Comparison of ENCODE assay signal across 9 cellular contexts in genomic region chr14:92973265-92973797, GRCh38. TPM values are rescaled to one million over a fixed set of nuclear protein-coding genes. Genes with fewer than 3 reads are reported as not detected.
DNase-seq lines count a peak whose midpoint lies in the region; ATAC-seq and TF ChIP-seq lines count a peak whose summit lies in the region.
"Had no signal": no experiment of that assay in that cellular context is flagged by ENCODE, and none has a peak within 500 bp of the region (broad histone marks: within the 10 kb centered on the region; RNA-seq: fewer than 3 reads in every experiment).

No MANE protein-coding gene starts in this region.

- H3K9me3 ChIP-seq in adrenal gland (replicated peaks in 1 of 3), result peaks cover 0 to 2% (median 0%) of the 10 kb centered on the region in 3 donors

- no peaks in the 10 kb centered on the region for H3K27me3 ChIP-seq in adrenal gland
- H3K27me3 ChIP-seq in rectal smooth muscle tissue (ENCODE audit: control insufficient read depth, insufficient read depth, low read length), result no peaks in the 10 kb centered on the region

- peak; percentile 85 to 89 for ATAC-seq in left cardiac atrium
- no peak for ATAC-seq in GM19395 (IDR thresholded peaks at IDR 0.05; ENCODE audit: unreplicated experiment)
- ATAC-seq: activated naive CD4-positive, alpha-beta T cell treated with anti-CD3 and anti-CD28 coated beads, Interleukin-2, amount 50 U/mL, for 72 hours had no signal

- WGBS in adrenal gland, 4 donors, result 62 to 76% (median 69%) methylated on average over 9 to 12 of the region's 12 CpGs

- no peaks in the 10 kb centered on the region for H3K36me3 ChIP-seq in adrenal gland (replicated peaks in 1 of 2)
- peaks cover 6% of the 10 kb centered on the region for H3K36me3 ChIP-seq in rectal smooth muscle tissue (ENCODE audit: control insufficient read depth, insufficient read depth, low read length)

- no peak for TF ChIP-seq POLR2A in adrenal gland (IDR thresholded peaks at IDR 0.05)

- peaks cover 0 to 9% of the 10 kb centered on the region in 2 donors for H3K4me1 ChIP-seq in adrenal gland (replicated peaks in 1 of 2)
- H3K4me1 ChIP-seq in rectal smooth muscle tissue (ENCODE audit: control insufficient read depth, insufficient read depth, low read length), result peaks cover 17% of the 10 kb centered on the region

- intact Hi-C loops in adrenal gland (cut with DNase I) (no loop called here), left cardiac atrium (cut with DNase I) (loop anchor here in 1 of 2 donors (2.0 kb wide), 1 partner anchor 37 kb away; no protein-coding TSS in a partner anchor)

- DNase-seq in NCI-H2171 treated with DMSO at 0.1 percent for 48 hours (lab: John Stamatoyannopoulos, UW) (peak; percentile 65), NCI-H2171 (lab: John Stamatoyannopoulos, UW) (no peak), LoVo (ENCODE audit: low spot score) (peak; percentile 19), adrenal gland (peak in 5 of 7 donors; percentile 42 to 87 (median 60)), left cardiac atrium (peak; percentile 69), NOMO-1 (lab: John Stamatoyannopoulos, UW; ENCODE audit: unreplicated experiment in 2 of 2) (no peak)

- no peak overlapping the region for H3K4me3 ChIP-seq in adrenal gland
- H3K4me3 ChIP-seq in rectal smooth muscle tissue (ENCODE audit: low read length), result no peak overlapping the region

- H3K9ac ChIP-seq in rectal smooth muscle tissue (ENCODE audit: low read length), result no peak overlapping the region

- peak; percentile 15 to 71 (median 50) for TF ChIP-seq CTCF in adrenal gland (IDR thresholded peaks at IDR 0.05)

- H3K27ac ChIP-seq in adrenal gland, result peak overlapping the region in 1 of 5 donors; percentile 41
- H3K27ac ChIP-seq in rectal smooth muscle tissue (ENCODE audit: low read depth, low read length), result peak overlapping the region; percentile 82

RNA-seq across cellular contexts. Expression of gene CHGA, which starts 50.4 kb away (rescaled TPM):
- 1,000 to 10,000 TPM in 1 of 8 donors, 100 to 1,000 TPM in 3, 10 to 100 TPM in 2, under 1 TPM in 1, not detected in 1; 0.54 to 1,182 (median 101) TPM for total RNA-seq in adrenal gland
- 1,000 to 10,000 TPM; 1,038 to 3,883 (median 1,069) TPM for polyA plus RNA-seq in adrenal gland
- total RNA-seq in left cardiac atrium, result not detected
- total RNA-seq: activated naive CD4-positive, alpha-beta T cell treated with anti-CD3 and anti-CD28 coated beads, Interleukin-2, amount 50 U/mL, for 72 hours had no signal

Comparison
In these comparisons a context has a peak if more than half of its experiments do, and no peak if none do; other contexts are left out.
1. DNase-seq: peak in NCI-H2171 treated with DMSO at 0.1 percent for 48 hours (single experiment), LoVo (single experiment), adrenal gland (5 of 7) and left cardiac atrium (single experiment); none in NCI-H2171 (single experiment) and NOMO-1 (0 of 2).